In the genomic region with DNA sequence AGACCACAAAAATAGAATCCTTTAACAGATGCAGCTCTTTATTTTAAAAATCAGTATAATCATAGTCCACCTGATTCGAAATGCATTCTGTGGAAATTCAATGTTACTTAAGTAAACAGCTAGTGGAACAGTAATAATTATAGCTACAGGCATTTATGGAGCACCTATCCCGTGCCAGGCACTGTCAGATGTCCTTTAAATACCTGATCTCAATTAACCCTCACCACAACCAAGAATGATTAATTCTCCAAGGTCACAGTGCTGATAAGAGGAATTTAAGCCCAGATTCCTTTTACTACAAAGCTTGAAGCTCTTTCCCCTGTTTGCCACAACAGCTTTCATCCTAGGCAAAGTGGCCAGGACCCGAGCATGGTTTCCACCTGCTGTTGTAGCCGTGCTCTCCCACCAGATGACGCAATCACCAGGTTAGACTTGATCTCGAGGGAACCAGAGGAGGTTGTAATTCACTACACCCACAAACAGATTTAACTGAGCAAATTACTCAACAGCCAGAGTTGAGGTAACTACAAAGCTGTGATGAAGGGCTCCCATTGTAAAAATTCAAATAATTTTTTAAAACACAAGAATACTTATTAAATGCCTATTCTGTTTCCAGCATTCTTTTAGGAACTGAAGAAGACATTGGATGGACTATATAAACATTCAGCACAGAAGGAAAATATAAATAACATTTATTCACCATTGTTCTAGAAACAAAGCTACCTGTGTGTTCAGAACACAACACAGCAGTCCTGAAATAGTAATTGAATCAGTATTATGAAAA, we compare ENCODE assay signal across 8 cellular contexts. TPM values are rescaled to one million over a fixed set of nuclear protein-coding genes. Genes with fewer than 3 reads are reported as not detected.
DNase-seq lines count a peak whose midpoint lies in the region; ATAC-seq lines count a peak whose summit lies in the region.

No MANE protein-coding gene starts in this region.

- intact Hi-C loops in left ventricle myocardium superior (cut with micrococcal nuclease): loop anchor here (5.0 kb wide), 1 partner anchor 140 kb away; no protein-coding TSS in a partner anchor

- H3K9me3 Mint-ChIP-seq in activated T-helper 17 cell treated with anti-CD3 and anti-CD28 coated beads, Interleukin-2, amount 50 U/mL, for 72 hours: no peaks in the 10 kb centered on the region

- H3K27me3 Mint-ChIP-seq in activated T-helper 17 cell treated with anti-CD3 and anti-CD28 coated beads, Interleukin-2, amount 50 U/mL, for 72 hours: no peaks in the 10 kb centered on the region

- ATAC-seq in HG03196 (IDR thresholded peaks at IDR 0.05; ENCODE audit: unreplicated experiment): peak; percentile 79
- ATAC-seq in activated T-helper 17 cell treated with anti-CD3 and anti-CD28 coated beads, Interleukin-2, amount 50 U/mL, for 72 hours (replicated peaks): peak; percentile 56
- peak; percentile 74 for ATAC-seq in left ventricle myocardium superior
- ATAC-seq in HG03095 (IDR thresholded peaks at IDR 0.05; ENCODE audit: unreplicated experiment): no peak

- peak; percentile 27 for DNase-seq in SIG-M5 treated with dmso at 0.1 percent for 504 hours (lab: John Stamatoyannopoulos, UW; ENCODE audit: unreplicated experiment)
- no peak for DNase-seq in SIG-M5 (lab: John Stamatoyannopoulos, UW)
- DNase-seq in NCI-H510A treated with DMSO at 0.1 percent for 48 hours (lab: John Stamatoyannopoulos, UW): peak; percentile 59
- DNase-seq in left ventricle myocardium superior: no peak
- DNase-seq in stimulated activated CD4-positive, alpha-beta T cell treated with anti-CD3 and anti-CD28 coated beads, TNF-alpha, amount 100 ng/mL, for 48 hours (ENCODE audit: low read depth in 3 of 3): peak; percentile 14 to 23 (median 15)

- no peak overlapping the region for H3K4me3 Mint-ChIP-seq in activated T-helper 17 cell treated with anti-CD3 and anti-CD28 coated beads, Interleukin-2, amount 50 U/mL, for 72 hours

- no peaks in the 10 kb centered on the region for H3K4me1 Mint-ChIP-seq in activated T-helper 17 cell treated with anti-CD3 and anti-CD28 coated beads, Interleukin-2, amount 50 U/mL, for 72 hours

- H3K36me3 Mint-ChIP-seq in activated T-helper 17 cell treated with anti-CD3 and anti-CD28 coated beads, Interleukin-2, amount 50 U/mL, for 72 hours (ENCODE audit: low read depth): peaks cover 8% of the 10 kb centered on the region

- H3K27ac Mint-ChIP-seq in activated T-helper 17 cell treated with anti-CD3 and anti-CD28 coated beads, Interleukin-2, amount 50 U/mL, for 72 hours: no peak overlapping the region

RNA-seq across cellular contexts. Expression of gene PRDM10, which starts 10.3 kb away (rescaled TPM):
- 10 to 100 TPM; 12.2 to 16.6 TPM for total RNA-seq in activated T-helper 17 cell treated with anti-CD3 and anti-CD28 coated beads, Interleukin-2, amount 50 U/mL, for 72 hours
- 6.6 TPM for total RNA-seq in left ventricle myocardium superior

Comparison
In these comparisons a context has a peak if more than half of its experiments do, and no peak if none do; other contexts are left out.
1. DNase-seq: peak in SIG-M5 treated with dmso at 0.1 percent for 504 hours (single experiment), NCI-H510A treated with DMSO at 0.1 percent for 48 hours (single experiment) and stimulated activated CD4-positive, alpha-beta T cell treated with anti-CD3 and anti-CD28 coated beads, TNF-alpha, amount 100 ng/mL, for 48 hours (3 of 3); none in SIG-M5 (single experiment) and left ventricle myocardium superior (single experiment).